Comparison of ENCODE assay signal across 25 cellular contexts in genomic region chr4:23161787-23162186, GRCh38.
DNase-seq lines count a peak whose midpoint lies in the region; ATAC-seq, FAIRE-seq and TF ChIP-seq lines count a peak whose summit lies in the region.
"Had no signal": no experiment of that assay in that cellular context is flagged by ENCODE, and none has a peak within 500 bp of the region (broad histone marks: within the 10 kb centered on the region; RNA-seq: fewer than 3 reads in every experiment).

No MANE protein-coding gene starts in this region.

- peaks cover 2% of the 10 kb centered on the region for H3K36me3 Mint-ChIP-seq in neural progenitor cell
- H3K36me3 Mint-ChIP-seq in CD14-positive monocyte, result no peaks in the 10 kb centered on the region
- H3K36me3 Mint-ChIP-seq: CD4-positive, CD25-positive, alpha-beta regulatory T cell had no signal

- no peaks in the 10 kb centered on the region for H4K20me1 ChIP-seq in H1 (replicated peaks in 1 of 2; ENCODE audit: control insufficient read depth in 1 of 2, insufficient read depth in 2 of 2, low read length in 2 of 2)
- H4K20me1 ChIP-seq in neural progenitor cell (ENCODE audit: low read depth), result peaks cover 15% of the 10 kb centered on the region

- no peak overlapping the region for H4K5ac ChIP-seq in H1 (ENCODE audit: insufficient read length, low read depth, low read length)

- TF ChIP-seq RAD21 in H1 (IDR thresholded peaks at IDR 0.05 in 1 of 2, conservative IDR thresholded peaks at IDR 0.05 in 1 of 2; ENCODE audit: low read depth in 2 of 2, low read length in 2 of 2), result no peak

- peak; percentile 16 for DNase-seq in ELF-1 (ENCODE audit: low read depth, low spot score)
- peak; percentile 33 for DNase-seq in NCI-H146 treated with DMSO at 0.1 percent for 48 hours (lab: John Stamatoyannopoulos, UW; ENCODE audit: unreplicated experiment)
- peak in 1 of 2 experiments; percentile 38 for DNase-seq in H1 (ENCODE audit: low read depth in 1 of 2, low spot score in 2 of 2)
- peak; percentile 85 for DNase-seq in neural progenitor cell (ENCODE audit: low spot score)
- DNase-seq in CD14-positive monocyte (ENCODE audit: low spot score), result no peak
- DNase-seq in NCI-H2029 (lab: John Stamatoyannopoulos, UW), result no peak
- DNase-seq: 8988T; ACHN; CD4-positive, CD25-positive, alpha-beta regulatory T cell; H7; KBM-7; MG63; NCI-H1105 treated with DMSO at 0.1 percent for 48 hours; NCI-H1694; NCI-H2081; NCI-H2171 treated with DMSO at 0.1 percent for 48 hours; NCI-H345; NCI-H510A treated with DMSO at 0.1 percent for 48 hours; NCI-H774; PC-9; Right ventricle myocardium superior; RPMI8226 had no signal

- no peak overlapping the region for H4K8ac ChIP-seq in H1 (ENCODE audit: extremely low read depth, insufficient read depth, low read length)

- H3K4me3 ChIP-seq in H1 (ENCODE audit: extremely low read depth in 1 of 4, insufficient read depth in 2 of 4, low read depth in 3 of 4, low read length in 4 of 4) (no peak overlapping the region), neural progenitor cell (peak overlapping the region; percentile 23)
- H3K4me3 ChIP-seq: MG63, PC-9, SJSA1 had no signal

- H3K27ac ChIP-seq in H1 (ENCODE audit: low read depth, low read length) (no peak overlapping the region), neural progenitor cell (no peak overlapping the region)
- H3K27ac ChIP-seq: PC-9, SJSA1 had no signal

- peaks cover 0 to 3% (median 0%) of the 10 kb centered on the region in 4 experiments; a peak in 1 of 7 replicates for H3K27me3 ChIP-seq in H1 (replicated peaks in 1 of 4; ENCODE audit: control insufficient read depth in 3 of 4, extremely low read depth in 1 of 4, insufficient read depth in 3 of 4, low read length in 3 of 4)
- H3K27me3 ChIP-seq in neural progenitor cell, result peaks cover 36% of the 10 kb centered on the region
- H3K27me3 ChIP-seq: MG63, SJSA1 had no signal

- intact Hi-C loops in CD14-positive monocyte (cut with micrococcal nuclease), result no loop called here

- H2AFZ ChIP-seq in H1 (ENCODE audit: low read length), result no peak overlapping the region
- no peak overlapping the region for H2AFZ ChIP-seq in neural progenitor cell (replicated peaks)
- H2AFZ ChIP-seq: PC-9 had no signal

- H3K18ac ChIP-seq in H1 (ENCODE audit: extremely low read depth, low read length), result no peak overlapping the region

- no peak overlapping the region for H3K9ac ChIP-seq in H1 (replicated peaks in 1 of 4; ENCODE audit: extremely low read depth in 1 of 4, low read depth in 3 of 4, low read length in 3 of 4)
- H3K9ac ChIP-seq in neural progenitor cell, result no peak overlapping the region

- no peak overlapping the region for H4K91ac ChIP-seq in H1 (replicated peaks; ENCODE audit: insufficient read length, low read length)

- POLR2A ChIA-PET in H1 (lab: Charles Lee; ENCODE audit: partially characterized antibody), result no interaction called here

- H2BK15ac ChIP-seq in H1 (ENCODE audit: low read length), result no peak overlapping the region

- TF ChIP-seq CTCF in H1 (IDR thresholded peaks at IDR 0.05; ENCODE audit: control extremely low read depth in 1 of 3, insufficient read depth in 1 of 3, low read depth in 1 of 3, low read length in 3 of 3), result no peak
- TF ChIP-seq CTCF in neural progenitor cell (IDR thresholded peaks at IDR 0.05), result no peak
- TF ChIP-seq CTCF in CD14-positive monocyte (IDR thresholded peaks at IDR 0.05), result no peak

- H3K4me1 ChIP-seq in H1 (replicated peaks in 1 of 4; ENCODE audit: control insufficient read depth in 3 of 4, insufficient read depth in 4 of 4, low read length in 3 of 4) (peaks cover 0 to 6% (median 1%) of the 10 kb centered on the region in 4 experiments; a peak in 3 of 7 replicates), neural progenitor cell (peaks cover 37% of the 10 kb centered on the region)

- no peaks in the 10 kb centered on the region for H3K79me1 ChIP-seq in H1 (ENCODE audit: low read depth, low read length)

- H3K56ac ChIP-seq in H1 (replicated peaks; ENCODE audit: insufficient read length, low read depth, low read length), result no peak overlapping the region

- H2BK12ac ChIP-seq in H1 (ENCODE audit: low read depth, low read length), result no peak overlapping the region

- H3K23ac ChIP-seq in H1 (ENCODE audit: insufficient read length), result no peak overlapping the region

- H2BK120ac ChIP-seq in H1 (replicated peaks; ENCODE audit: low read depth, low read length), result no peak overlapping the region

- peaks cover 26% of the 10 kb centered on the region for H3F3A ChIP-seq in neural progenitor cell (ENCODE audit: low read depth)

- peak overlapping the region; percentile 60 for H3K4me3 Mint-ChIP-seq in neural progenitor cell
- H3K4me3 Mint-ChIP-seq in CD14-positive monocyte, result no peak overlapping the region
- H3K4me3 Mint-ChIP-seq: CD4-positive, CD25-positive, alpha-beta regulatory T cell had no signal

- H2BK20ac ChIP-seq in H1 (ENCODE audit: low read length), result no peak overlapping the region

- H3K23me2 ChIP-seq in H1 (ENCODE audit: low read depth, low read length), result no peaks in the 10 kb centered on the region; the same call in 1 of the 2 replicates

- no peaks in the 10 kb centered on the region for H3K9me3 ChIP-seq in H1 (ENCODE audit: insufficient read depth in 2 of 2, low read depth in 1 of 2, low read length in 1 of 2)
- H3K9me3 ChIP-seq in neural progenitor cell (ENCODE audit: low read depth), result no peaks in the 10 kb centered on the region
- H3K9me3 ChIP-seq: MG63, SJSA1 had no signal

- H3K4me1 Mint-ChIP-seq in neural progenitor cell, result peaks cover 55% of the 10 kb centered on the region
- no peaks in the 10 kb centered on the region for H3K4me1 Mint-ChIP-seq in CD14-positive monocyte
- H3K4me1 Mint-ChIP-seq: CD4-positive, CD25-positive, alpha-beta regulatory T cell had no signal

- no peaks in the 10 kb centered on the region for H3K79me2 ChIP-seq in H1 (ENCODE audit: control insufficient read depth in 1 of 2, insufficient read depth in 2 of 2, low read length in 2 of 2)
- H3K79me2 ChIP-seq in neural progenitor cell (ENCODE audit: low read depth), result no peaks in the 10 kb centered on the region

- H3K27me3 Mint-ChIP-seq in neural progenitor cell (ENCODE audit: insufficient read depth, low read depth) (peaks cover 6% of the 10 kb centered on the region), CD14-positive monocyte (ENCODE audit: low read depth in 3 of 3) (peaks cover 0 to 4% (median 0%) of the 10 kb centered on the region in 3 donors)
- H3K27me3 Mint-ChIP-seq: CD4-positive, CD25-positive, alpha-beta regulatory T cell had no signal

- ATAC-seq in HG03439 (IDR thresholded peaks at IDR 0.05; ENCODE audit: unreplicated experiment), result no peak

- FAIRE-seq in H1 (lab: Jason Lieb, UNC), result peak; percentile 36
- FAIRE-seq: D721Med had no signal

- TF ChIP-seq POLR2A in H1 (IDR thresholded peaks at IDR 0.05; ENCODE audit: control extremely low read depth in 1 of 2, low read depth in 2 of 2, low read length in 2 of 2), result no peak

- no peak overlapping the region for H3K4me2 ChIP-seq in H1 (ENCODE audit: insufficient read depth in 1 of 2, low read depth in 2 of 2, low read length in 2 of 2)
- H3K4me2 ChIP-seq in neural progenitor cell, result peak overlapping the region; percentile 77
- H3K4me2 ChIP-seq: PC-9 had no signal

- H3K9me3 Mint-ChIP-seq in neural progenitor cell (peaks cover 14% of the 10 kb centered on the region), CD14-positive monocyte (peaks cover 4 to 12% (median 9%) of the 10 kb centered on the region in 7 donors)

- H3K36me3 ChIP-seq in H1 (ENCODE audit: control insufficient read depth in 2 of 4, insufficient read depth in 4 of 4, low read length in 3 of 4) (no peaks in the 10 kb centered on the region), neural progenitor cell (no peaks in the 10 kb centered on the region)
- H3K36me3 ChIP-seq: MG63, SJSA1 had no signal

- H3K27ac Mint-ChIP-seq in neural progenitor cell (peak overlapping the region; percentile 31), CD14-positive monocyte (no peak overlapping the region)
- H3K27ac Mint-ChIP-seq: CD4-positive, CD25-positive, alpha-beta regulatory T cell had no signal

- H3K14ac ChIP-seq in H1 (ENCODE audit: insufficient read length), result no peak overlapping the region

- H2AK5ac ChIP-seq in H1 (ENCODE audit: low read depth, low read length), result no peak overlapping the region

- 58% methylated on average over 3 of the region's 3 CpGs; no CpG with 5 or more reads in 1 of the 2 experiments for WGBS in H1 (ENCODE audit: extremely low coverage in 1 of 2, insufficient coverage in 1 of 2, insufficient read length in 1 of 2, insufficient replicate concordance in 2 of 2, low coverage in 1 of 2, low lambda C conversion rate in 2 of 2, missing lambda C conversion rate in 1 of 2), 2 experiments

- no peak overlapping the region for H2BK5ac ChIP-seq in H1 (ENCODE audit: low read depth, low read length)

- CTCF ChIA-PET in H1 (lab: Charles Lee; ENCODE audit: partially characterized antibody), result interaction anchor here (0.6 to 1.2 kb wide), 4 partner anchors 10 to 831 kb away, joined by 3 to 4 read pairs (median 4); no protein-coding TSS in a partner anchor

- H3K4ac ChIP-seq in H1 (replicated peaks; ENCODE audit: insufficient read length, low read depth, low read length), result no peak overlapping the region

- TF ChIP-seq EP300 in H1 (IDR thresholded peaks at IDR 0.05; ENCODE audit: borderline replicate concordance in 1 of 2, low read depth in 2 of 2, low read length in 2 of 2), result no peak

TF ChIP-seq in H1, 55 proteins besides CTCF, POLR2A, EP300 and RAD21 (continues in another document):
- TF ChIP-seq NANOG (IDR thresholded peaks at IDR 0.05; ENCODE audit: insufficient read depth, low read depth, low read length, poor library complexity, severe bottlenecking) (peak; percentile 85), SIN3A (conservative IDR thresholded peaks at IDR 0.05 in 1 of 2, IDR thresholded peaks at IDR 0.05 in 1 of 2; ENCODE audit: low read depth in 1 of 2, low read length in 2 of 2) (no peak), MAFK (IDR thresholded peaks at IDR 0.05; ENCODE audit: low read depth, low read length) (no peak)

Comparison
In these comparisons a context has a peak if more than half of its experiments do, and no peak if none do; other contexts are left out.
1. DNase-seq: peak in ELF-1 (single experiment), NCI-H146 treated with DMSO at 0.1 percent for 48 hours (single experiment) and neural progenitor cell (single experiment); none in CD14-positive monocyte (single experiment) and NCI-H2029 (single experiment).